8 cellular contexts compared by ENCODE assay signal in the genomic region with DNA sequence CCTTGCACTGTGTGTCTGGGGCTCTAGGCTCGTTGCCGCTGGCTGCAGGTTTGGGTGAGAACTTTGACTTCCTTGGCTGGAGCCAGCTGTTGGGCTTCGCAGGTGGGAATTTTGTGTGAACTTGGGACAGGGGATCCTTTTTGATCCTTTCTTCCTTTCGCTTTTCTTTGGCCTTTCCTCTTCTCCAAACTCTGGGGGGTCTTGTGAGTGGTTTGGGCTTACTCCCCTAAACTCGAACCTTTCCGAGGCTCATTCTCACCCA. TPM values are rescaled to one million over a fixed set of nuclear protein-coding genes. Genes with fewer than 3 reads are reported as not detected.
DNase-seq lines count a peak whose midpoint lies in the region; ATAC-seq, FAIRE-seq and TF ChIP-seq lines count a peak whose summit lies in the region.

No MANE protein-coding gene starts in this region.

- H3K9me3 Mint-ChIP-seq in activated CD4-positive, alpha-beta memory T cell treated with anti-CD3 and anti-CD28 coated beads for 36 hours: no peaks in the 10 kb centered on the region

- H3K27me3 Mint-ChIP-seq in activated CD4-positive, alpha-beta memory T cell treated with anti-CD3 and anti-CD28 coated beads for 36 hours: no peaks in the 10 kb centered on the region

- TF ChIP-seq CTCF in HCT116 (IDR thresholded peaks at IDR 0.05 in 2 of 3, conservative IDR thresholded peaks at IDR 0.05 in 1 of 3; ENCODE audit: borderline replicate concordance in 1 of 3, insufficient read depth in 1 of 3, low read depth in 2 of 3, low read length in 2 of 3): no peak

- ATAC-seq in HCT116: no peak

- DNase-seq in HCT116 (ENCODE audit: low read depth, low spot score) (no peak), iPS DF 6.9 (ENCODE audit: low read depth, low spot score) (no peak), small intestine (no peak), mesenteric fat pad (ENCODE audit: low spot score) (no peak), superior temporal gyrus (ENCODE audit: extremely low spot score) (no peak)
- no peak for DNase-seq in activated CD4-positive, alpha-beta memory T cell treated with anti-CD3 and anti-CD28 coated beads for 36 hours
- DNase-seq in stimulated activated CD4-positive, alpha-beta T cell treated with anti-CD3 and anti-CD28 coated beads, Interleukin-2, amount 100 ng/mL, for 48 hours: no peak
- no peak for DNase-seq in activated CD8-positive, alpha-beta memory T cell treated with anti-CD3 and anti-CD28 coated beads for 24 hours

- no peaks in the 10 kb centered on the region for H3K9me2 ChIP-seq in HCT116 (ENCODE audit: insufficient read depth)

- no peak overlapping the region for H2AFZ ChIP-seq in HCT116 (ENCODE audit: low read depth, low read length, poor library complexity, severe bottlenecking)

- no peak for TF ChIP-seq POLR2A in HCT116 (IDR thresholded peaks at IDR 0.05; ENCODE audit: borderline replicate concordance, extremely low read depth, insufficient read depth, insufficient read length)

- CTCF ChIA-PET in HCT116 (lab: Charles Lee): no interaction called here
- CTCF ChIA-PET in activated CD4-positive, alpha-beta memory T cell treated with anti-CD3 and anti-CD28 coated beads for 36 hours (lab: Charles Lee): interaction anchor here (1.1 to 1.5 kb wide), 2 partner anchors 28 to 533 kb away, joined by 3 to 4 read pairs; a partner anchor contains a TSS

- no peaks in the 10 kb centered on the region for H3K27me3 ChIP-seq in HCT116 (ENCODE audit: insufficient read depth, low read length)
- H3K27me3 ChIP-seq in iPS DF 6.9 (ENCODE audit: control insufficient read depth, insufficient read depth, low read length): no peaks in the 10 kb centered on the region; the same call in 1 of the 2 replicates
- no peaks in the 10 kb centered on the region for H3K27me3 ChIP-seq in small intestine (ENCODE audit: control insufficient read depth in 2 of 2, insufficient read depth in 2 of 2, low read length in 2 of 2)

- H3K9ac ChIP-seq in HCT116 (ENCODE audit: low read length): peak overlapping the region; percentile 69

- FAIRE-seq in small intestine (lab: Jason Lieb, UNC): no peak

- H3K4me3 ChIP-seq in HCT116 (replicated peaks in 1 of 2; ENCODE audit: low read depth in 1 of 2, low read length in 2 of 2): peak overlapping the region; percentile 66 to 72
- H3K4me3 ChIP-seq in iPS DF 6.9 (ENCODE audit: low read length): peak overlapping the region; percentile 55; the same call in 1 of the 2 replicates
- H3K4me3 ChIP-seq in small intestine (ENCODE audit: low read depth in 1 of 2, low read length in 2 of 2): peak overlapping the region; percentile 63 to 75

- H3K36me3 ChIP-seq in HCT116 (ENCODE audit: control insufficient read depth in 1 of 2, insufficient read depth in 2 of 2, low read length in 2 of 2) (no peaks in the 10 kb centered on the region), iPS DF 6.9 (ENCODE audit: control insufficient read depth, insufficient read depth, low read length) (no peaks in the 10 kb centered on the region), small intestine (ENCODE audit: control insufficient read depth in 2 of 2, insufficient read depth in 2 of 2, low read length in 2 of 2) (no peaks in the 10 kb centered on the region)

- peaks cover 5 to 29% of the 10 kb centered on the region in 2 experiments for H3K4me1 ChIP-seq in HCT116 (ENCODE audit: control insufficient read depth in 1 of 2, insufficient read depth in 2 of 2, low read length in 2 of 2)
- peaks cover 10% of the 10 kb centered on the region for H3K4me1 ChIP-seq in iPS DF 6.9 (ENCODE audit: control insufficient read depth, insufficient read depth, low read length)
- peaks cover 10 to 21% of the 10 kb centered on the region in 2 donors for H3K4me1 ChIP-seq in small intestine (ENCODE audit: control insufficient read depth in 2 of 2, insufficient read depth in 1 of 2, low read depth in 1 of 2, low read length in 1 of 2)

- peak overlapping the region; percentile 96 for H3K4me2 ChIP-seq in HCT116 (ENCODE audit: low read length)

- H3K9me3 ChIP-seq in HCT116 (ENCODE audit: control insufficient read depth in 1 of 2, insufficient read depth in 1 of 2, low read depth in 1 of 2, low read length in 2 of 2) (no peaks in the 10 kb centered on the region), iPS DF 6.9 (ENCODE audit: control insufficient read depth, insufficient read depth, low read length) (no peaks in the 10 kb centered on the region), small intestine (ENCODE audit: control insufficient read depth, low read depth) (no peaks in the 10 kb centered on the region)

- POLR2A ChIA-PET in HCT116 (lab: Charles Lee): no interaction called here
- POLR2A ChIA-PET in activated CD4-positive, alpha-beta memory T cell treated with anti-CD3 and anti-CD28 coated beads for 36 hours (lab: Charles Lee): interaction anchor here (0.8 to 3.1 kb wide), 3 partner anchors 49 to 261 kb away, joined by 3 to 20 read pairs (median 3); no protein-coding TSS in a partner anchor

- RAD21 ChIA-PET in HCT116 (lab: Charles Lee; ENCODE audit: low non-redundant PET in 1 of 2, low total read pairs in 2 of 2, uncharacterized antibody in 2 of 2, unreplicated experiment in 2 of 2): no interaction called here

- peak overlapping the region; percentile 48; the same call in 1 of the 2 replicates for H3K27ac ChIP-seq in HCT116 (ENCODE audit: low read depth, low read length)
- H3K27ac ChIP-seq in iPS DF 6.9 (ENCODE audit: low read length): no peak overlapping the region
- H3K27ac ChIP-seq in small intestine (ENCODE audit: low read depth in 1 of 2, low read length in 1 of 2): peak overlapping the region in 1 of 2 donors; percentile 82

- H3K27ac Mint-ChIP-seq in activated CD4-positive, alpha-beta memory T cell treated with anti-CD3 and anti-CD28 coated beads for 36 hours: no peak overlapping the region

- WGBS in iPS DF 6.9 (ENCODE audit: insufficient coverage, insufficient read length): no CpG with 5 or more reads among the region's 6 CpGs
- whole genome bisulfite sequencing in small intestine, 3 donors: 8 to 27% (median 21%) methylated on average over 6 of the region's 6 CpGs

- no peaks in the 10 kb centered on the region for H3K36me3 Mint-ChIP-seq in activated CD4-positive, alpha-beta memory T cell treated with anti-CD3 and anti-CD28 coated beads for 36 hours

- no peak for TF ChIP-seq RAD21 in HCT116 (IDR thresholded peaks at IDR 0.05; ENCODE audit: low read depth)

- peaks cover 41% of the 10 kb centered on the region for H3K4me1 Mint-ChIP-seq in activated CD4-positive, alpha-beta memory T cell treated with anti-CD3 and anti-CD28 coated beads for 36 hours (ENCODE audit: low read depth)

- peak overlapping the region; percentile 82 for H3K4me3 Mint-ChIP-seq in activated CD4-positive, alpha-beta memory T cell treated with anti-CD3 and anti-CD28 coated beads for 36 hours

- H4K20me1 ChIP-seq in HCT116 (ENCODE audit: insufficient read depth): no peaks in the 10 kb centered on the region

- peaks cover 14% of the 10 kb centered on the region; the same call in 1 of the 2 replicates for H3K79me2 ChIP-seq in HCT116 (ENCODE audit: insufficient read depth, low read length)

- no TSS peak for BruUV-seq in HCT116 (replicated peaks; lab: Mats Ljungman, UMichigan)

- intact Hi-C loops in HCT116 (cut with micrococcal nuclease): no loop called here
- intact Hi-C loops in activated CD4-positive, alpha-beta memory T cell treated with anti-CD3 and anti-CD28 coated beads for 36 hours (cut with micrococcal nuclease): loop anchor here (2.0 to 5.0 kb wide), 3 partner anchors 314 to 622 kb away; a partner anchor contains a TSS

TF ChIP-seq in HCT116, 20 proteins besides CTCF, POLR2A, EP300 and RAD21 (continues in another document):
- TF ChIP-seq ZNF274 (IDR thresholded peaks at IDR 0.05; ENCODE audit: low read depth, low read length) (no peak), SRF (IDR thresholded peaks at IDR 0.05; ENCODE audit: low read depth) (no peak), CEBPB (IDR thresholded peaks at IDR 0.05; ENCODE audit: low read depth) (no peak), EGR1 (IDR thresholded peaks at IDR 0.05; ENCODE audit: low read depth) (no peak), CBX3 (IDR thresholded peaks at IDR 0.05; ENCODE audit: low read depth) (no peak), EZH2phosphoT487 (IDR thresholded peaks at IDR 0.05; ENCODE audit: borderline replicate concordance) (no peak), EZH2 (IDR thresholded peaks at IDR 0.05) (no peak), ZFX (IDR thresholded peaks at IDR 0.05) (no peak), JUND (IDR thresholded peaks at IDR 0.05) (no peak), TCF7L2 (IDR thresholded peaks at IDR 0.05; ENCODE audit: borderline replicate concordance, extremely low read depth, insufficient read depth, insufficient read length) (no peak), ELF1 (IDR thresholded peaks at IDR 0.05; ENCODE audit: borderline replicate concordance, low read depth) (no peak), SIN3A (IDR thresholded peaks at IDR 0.05; ENCODE audit: low read depth) (no peak)
- TF ChIP-seq, protein P1, sequence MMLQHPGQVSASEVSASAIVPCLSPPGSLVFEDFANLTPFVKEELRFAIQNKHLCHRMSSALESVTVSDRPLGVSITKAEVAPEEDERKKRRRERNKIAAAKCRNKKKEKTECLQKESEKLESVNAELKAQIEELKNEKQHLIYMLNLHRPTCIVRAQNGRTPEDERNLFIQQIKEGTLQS (IDR thresholded peaks at IDR 0.05): no peak
- TF ChIP-seq, protein P2, sequence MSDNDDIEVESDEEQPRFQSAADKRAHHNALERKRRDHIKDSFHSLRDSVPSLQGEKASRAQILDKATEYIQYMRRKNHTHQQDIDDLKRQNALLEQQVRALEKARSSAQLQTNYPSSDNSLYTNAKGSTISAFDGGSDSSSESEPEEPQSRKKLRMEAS (IDR thresholded peaks at IDR 0.05): no peak

RNA-seq across cellular contexts. Expression of a gene that starts 0.6 kb away (rescaled TPM):
- 35.3 TPM for total RNA-seq in HCT116 (2021; ENCODE audit: unreplicated experiment)
- polyA plus RNA-seq in HCT116 (2012): 39.0 and 40.2 TPM in 2 replicates
- 10 to 100 TPM; 19.8 to 22.2 TPM for total RNA-seq in activated CD4-positive, alpha-beta memory T cell treated with anti-CD3 and anti-CD28 coated beads for 36 hours
- polyA plus RNA-seq in small intestine: 10 to 100 TPM; 35.7 to 52.6 (median 50.4) TPM
- total RNA-seq in mesenteric fat pad: 62.0 TPM
